ENCODE assay signal across 32 cellular contexts in genomic region chr7:106589495-106589879, GRCh38.
"Had no signal": no experiment of that assay in that cellular context is flagged by ENCODE, and none has a peak within 500 bp of the region (broad histone marks: within the 10 kb centered on the region; RNA-seq: fewer than 3 reads in every experiment).

No MANE protein-coding gene starts in this region.

- H3K4me1 Mint-ChIP-seq: immature natural killer cell, memory B cell, naive B cell, neural crest cell had no signal

- H3K27me3 ChIP-seq: gastroesophageal sphincter, heart right ventricle, testis, tibial nerve, vagina had no signal

- H3K36me3 ChIP-seq: gastroesophageal sphincter, heart right ventricle, left ventricle myocardium inferior, lower lobe of right lung, tibial nerve, vagina had no signal

- DNase-seq: effector memory CD8-positive, alpha-beta T cell; foreskin fibroblast; heart right ventricle; hippocampal formation; immature natural killer cell; kidney glomerular epithelial cell; left colon; left ventricle myocardium inferior; lower lobe of right lung; mucosa of descending colon; naive B cell; stimulated activated CD4-positive, alpha-beta T cell treated with anti-CD3 and anti-CD28 coated beads, Interleukin-12 subunit alpha, Interleukin-12 subunit beta, amount 100 ng/mL, for 4 hours; stimulated activated CD4-positive, alpha-beta T cell treated with anti-CD3 and anti-CD28 coated beads, Interleukin-1b, Interleukin-23, amount 100 ng/mL, for 48 hours; stimulated activated CD4-positive, alpha-beta T cell treated with anti-CD3 and anti-CD28 coated beads, Interleukin-4, amount 100 ng/mL, for 1 hour; stimulated activated CD8-positive, alpha-beta memory T cell treated with anti-CD3 and anti-CD28 coated beads, Interleukin-4, amount 100 ng/mL, for 48 hours; stimulated activated naive CD4-positive, alpha-beta T cell; substantia nigra; testis had no signal

- H3K4me1 ChIP-seq: gastroesophageal sphincter, left ventricle myocardium inferior, lower lobe of right lung, testis, tibial nerve, vagina had no signal

- H3K9me3 ChIP-seq: gastroesophageal sphincter, heart right ventricle, left ventricle myocardium inferior, lower lobe of right lung, mucosa of descending colon, testis, vagina had no signal

- H3K4me3 Mint-ChIP-seq: effector memory CD8-positive, alpha-beta T cell; immature natural killer cell; memory B cell; mesothelial cell of epicardium; natural killer cell treated with Interleukin-12 subunit alpha and Interleukin-12 subunit beta and Interleukin-15 and Interleukin-18, amount 100 ng/mL, for 72 hours; neural crest cell had no signal

- H3K36me3 Mint-ChIP-seq: immature natural killer cell; memory B cell; mesothelial cell of epicardium; naive B cell; natural killer cell treated with Interleukin-12 subunit alpha and Interleukin-12 subunit beta and Interleukin-15 and Interleukin-18, amount 100 ng/mL, for 72 hours had no signal

- FAIRE-seq: endometrium had no signal

- H3K4me2 ChIP-seq: smooth muscle cell had no signal

- H3K9me3 Mint-ChIP-seq: effector memory CD8-positive, alpha-beta T cell; memory B cell; naive B cell; natural killer cell treated with Interleukin-12 subunit alpha and Interleukin-12 subunit beta and Interleukin-15 and Interleukin-18, amount 100 ng/mL, for 72 hours; neural crest cell had no signal

- H3K27ac Mint-ChIP-seq: effector memory CD8-positive, alpha-beta T cell; immature natural killer cell; memory B cell; mesothelial cell of epicardium; natural killer cell treated with Interleukin-12 subunit alpha and Interleukin-12 subunit beta and Interleukin-15 and Interleukin-18, amount 100 ng/mL, for 72 hours had no signal

- H3K27ac ChIP-seq: coronary artery, epithelial cell of prostate, gastroesophageal sphincter, left ventricle myocardium inferior, lower lobe of right lung, parathyroid adenoma, testis, tibial nerve, vagina had no signal

- ATAC-seq: effector memory CD8-positive, alpha-beta T cell; esophagus mucosa; gastroesophageal sphincter; heart right ventricle; left colon; lower lobe of right lung; mucosa of descending colon; sciatic nerve had no signal

- H3K9ac ChIP-seq: parathyroid adenoma had no signal

- H3K79me2 ChIP-seq: parathyroid adenoma had no signal

- H3K4me3 ChIP-seq: coronary artery, gastroesophageal sphincter, heart right ventricle, left ventricle myocardium inferior, lower lobe of right lung, mucosa of descending colon, smooth muscle cell, testis, tibial nerve, vagina had no signal
